8 cellular contexts compared by ENCODE assay signal in genomic region chr1:241990040-241990439, GRCh38. TPM values are rescaled to one million over a fixed set of nuclear protein-coding genes. Genes with fewer than 3 reads are reported as not detected.
DNase-seq lines count a peak whose midpoint lies in the region; ATAC-seq and TF ChIP-seq lines count a peak whose summit lies in the region.

No MANE protein-coding gene starts in this region.

- no peaks in the 10 kb centered on the region for H3K36me3 ChIP-seq in adrenal gland (replicated peaks in 1 of 2)
- H3K36me3 ChIP-seq in suprapubic skin = no peaks in the 10 kb centered on the region

- H3K27ac ChIP-seq in adrenal gland (no peak overlapping the region), suprapubic skin (no peak overlapping the region)

- H3K27me3 ChIP-seq in adrenal gland (no peaks in the 10 kb centered on the region), suprapubic skin (no peaks in the 10 kb centered on the region)

- H3K4me3 ChIP-seq in adrenal gland (no peak overlapping the region), suprapubic skin (no peak overlapping the region)

- CTCF ChIA-PET in HEK293T (lab: Yijun Ruan, JAX) = interaction anchor here (2.8 kb wide), 1 partner anchor 8 kb away, joined by 7 read pairs; the partner anchor contains the start of gene MAP1LC3C

- H3K9me3 ChIP-seq in adrenal gland (replicated peaks in 1 of 3) = no peaks in the 10 kb centered on the region
- H3K9me3 ChIP-seq in suprapubic skin = no peaks in the 10 kb centered on the region

- intact Hi-C loops in adrenal gland (cut with DNase I) = loop anchor here in 1 of 2 donors (10.0 kb wide), 1 partner anchor 85 kb away; no protein-coding TSS in a partner anchor

- ATAC-seq in HG03469 (IDR thresholded peaks at IDR 0.05; ENCODE audit: unreplicated experiment) = no peak
- ATAC-seq in HG03571 (IDR thresholded peaks at IDR 0.05; ENCODE audit: unreplicated experiment) = no peak
- ATAC-seq in stimulated activated naive CD8-positive, alpha-beta T cell treated with anti-CD3 and anti-CD28 coated beads, Interleukin-15, Interleukin-2, amounts not matched to agents 100 U/mL and 50 U/mL, for 24 hours = no peak
- ATAC-seq in esophagus mucosa = no peak

- no peak for TF ChIP-seq CTCF in adrenal gland (IDR thresholded peaks at IDR 0.05)
- no peak for TF ChIP-seq CTCF in suprapubic skin (IDR thresholded peaks at IDR 0.05)

- POLR2A ChIA-PET in HEK293T (lab: Yijun Ruan, JAX) = interaction anchor here (0.6 to 1.4 kb wide), 2 partner anchors 8 to 142 kb away, joined by 4 read pairs; partner anchors contain the start of genes EXO1 and MAP1LC3C

- peaks cover 0 to 3% of the 10 kb centered on the region in 2 donors for H3K4me1 ChIP-seq in adrenal gland (replicated peaks in 1 of 2)
- no peaks in the 10 kb centered on the region for H3K4me1 ChIP-seq in suprapubic skin

- TF ChIP-seq EP300 in suprapubic skin (IDR thresholded peaks at IDR 0.05) = no peak

- TF ChIP-seq POLR2A in adrenal gland (IDR thresholded peaks at IDR 0.05) (no peak), suprapubic skin (IDR thresholded peaks at IDR 0.05) (no peak)

- 32 to 59% (median 50%) methylated on average over 10 of the region's 10 CpGs for WGBS in adrenal gland, 4 donors
- WGBS in suprapubic skin = 65% methylated on average over 10 of the region's 10 CpGs

- peak; percentile 81 for DNase-seq in HEK293T (ENCODE audit: extremely low spot score)
- peak; percentile 92 to 97 (median 95) for DNase-seq in adrenal gland
- DNase-seq in hypothalamus (lab: John Stamatoyannopoulos, UW) = peak in 34 of 51 donors; percentile 1 to 75 (median 25)
- DNase-seq in suprapubic skin (ENCODE audit: low spot score in 2 of 2) = peak; percentile 88 to 91
- DNase-seq in stimulated activated naive CD8-positive, alpha-beta T cell treated with anti-CD3 and anti-CD28 coated beads, Interleukin-15, Interleukin-2, amounts not matched to agents 100 U/mL and 50 U/mL, for 24 hours = no peak

TF ChIP-seq in HEK293T, 16 proteins besides CTCF, POLR2A, EP300 and RAD21:
- TF ChIP-seq BHLHE40 (IDR thresholded peaks at IDR 0.05; ENCODE audit: borderline replicate concordance) = no peak
- TF ChIP-seq, protein P1, sequence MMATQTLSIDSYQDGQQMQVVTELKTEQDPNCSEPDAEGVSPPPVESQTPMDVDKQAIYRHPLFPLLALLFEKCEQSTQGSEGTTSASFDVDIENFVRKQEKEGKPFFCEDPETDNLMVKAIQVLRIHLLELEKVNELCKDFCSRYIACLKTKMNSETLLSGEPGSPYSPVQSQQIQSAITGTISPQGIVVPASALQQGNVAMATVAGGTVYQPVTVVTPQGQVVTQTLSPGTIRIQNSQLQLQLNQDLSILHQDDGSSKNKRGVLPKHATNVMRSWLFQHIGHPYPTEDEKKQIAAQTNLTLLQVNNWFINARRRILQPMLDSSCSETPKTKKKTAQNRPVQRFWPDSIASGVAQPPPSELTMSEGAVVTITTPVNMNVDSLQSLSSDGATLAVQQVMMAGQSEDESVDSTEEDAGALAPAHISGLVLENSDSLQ (IDR thresholded peaks at IDR 0.05) = peak; percentile 72
- peak; percentile 98 for TF ChIP-seq ZNF384 (IDR thresholded peaks at IDR 0.05)
- TF ChIP-seq CTBP1 (IDR thresholded peaks at IDR 0.05; ENCODE audit: borderline replicate concordance) = peak; percentile 59; the same call in 1 of the 2 replicates
- TF ChIP-seq LEF1 (IDR thresholded peaks at IDR 0.05; ENCODE audit: borderline replicate concordance) = no peak
- TF ChIP-seq L3MBTL2 (conservative IDR thresholded peaks at IDR 0.05) = peak; percentile 82
- TF ChIP-seq SUZ12 (IDR thresholded peaks at IDR 0.05) = no peak

RNA-seq across cellular contexts. Expression of gene MAP1LC3C, which starts 8.9 kb away (rescaled TPM):
- total RNA-seq in adrenal gland (1 to 10 TPM in 1 of 8 donors, under 1 TPM in 4, not detected in 3; 0.21 to 2.6 (median 0.40) TPM), suprapubic skin (10 to 100 TPM in 2 of 4 donors, 1 to 10 TPM in 2; 1.0 to 12.5 (median 8.1) TPM), esophagus mucosa (not detected)
- 1 to 10 TPM in 1 of 3 donors, under 1 TPM in 1, not detected in 1; 0.72 to 1.5 TPM for polyA plus RNA-seq in adrenal gland

RNA-seq across cellular contexts. Expression of gene BECN2, which starts 32.5 kb away (rescaled TPM):
- total RNA-seq in adrenal gland (not detected), suprapubic skin (not detected), esophagus mucosa (not detected)
- polyA plus RNA-seq in adrenal gland = not detected
